4 cellular contexts compared by ENCODE assay signal in genomic region chr3:23583980-23584736, GRCh38.
TF ChIP-seq lines count a peak whose summit lies in the region.

No MANE protein-coding gene starts in this region.

TF ChIP-seq in HepG2, 621 proteins besides CTCF, POLR2A, EP300 and RAD21 (continues in another document):
- no peak for TF ChIP-seq RBFOX2 (IDR thresholded peaks at IDR 0.05; ENCODE audit: low read depth, low read length)
- peak; percentile 32; the same call in 1 of the 2 replicates for TF ChIP-seq MNT (IDR thresholded peaks at IDR 0.05)
- TF ChIP-seq, protein P1, sequence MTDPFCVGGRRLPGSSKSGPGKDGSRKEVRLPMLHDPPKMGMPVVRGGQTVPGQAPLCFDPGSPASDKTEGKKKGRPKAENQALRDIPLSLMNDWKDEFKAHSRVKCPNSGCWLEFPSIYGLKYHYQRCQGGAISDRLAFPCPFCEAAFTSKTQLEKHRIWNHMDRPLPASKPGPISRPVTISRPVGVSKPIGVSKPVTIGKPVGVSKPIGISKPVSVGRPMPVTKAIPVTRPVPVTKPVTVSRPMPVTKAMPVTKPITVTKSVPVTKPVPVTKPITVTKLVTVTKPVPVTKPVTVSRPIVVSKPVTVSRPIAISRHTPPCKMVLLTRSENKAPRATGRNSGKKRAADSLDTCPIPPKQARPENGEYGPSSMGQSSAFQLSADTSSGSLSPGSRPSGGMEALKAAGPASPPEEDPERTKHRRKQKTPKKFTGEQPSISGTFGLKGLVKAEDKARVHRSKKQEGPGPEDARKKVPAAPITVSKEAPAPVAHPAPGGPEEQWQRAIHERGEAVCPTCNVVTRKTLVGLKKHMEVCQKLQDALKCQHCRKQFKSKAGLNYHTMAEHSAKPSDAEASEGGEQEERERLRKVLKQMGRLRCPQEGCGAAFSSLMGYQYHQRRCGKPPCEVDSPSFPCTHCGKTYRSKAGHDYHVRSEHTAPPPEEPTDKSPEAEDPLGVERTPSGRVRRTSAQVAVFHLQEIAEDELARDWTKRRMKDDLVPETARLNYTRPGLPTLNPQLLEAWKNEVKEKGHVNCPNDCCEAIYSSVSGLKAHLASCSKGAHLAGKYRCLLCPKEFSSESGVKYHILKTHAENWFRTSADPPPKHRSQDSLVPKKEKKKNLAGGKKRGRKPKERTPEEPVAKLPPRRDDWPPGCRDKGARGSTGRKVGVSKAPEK (CRISPR knock-in tag; IDR thresholded peaks at IDR 0.05; ENCODE audit: borderline replicate concordance) = no peak
- no peak for TF ChIP-seq TFE3 (CRISPR knock-in tag; IDR thresholded peaks at IDR 0.05)
- TF ChIP-seq RAD51 (IDR thresholded peaks at IDR 0.05; ENCODE audit: borderline replicate concordance) = peak; percentile 54; the same call in 1 of the 2 replicates

TF ChIP-seq in IMR-90, 13 proteins besides CTCF, POLR2A, EP300 and RAD21:
- no peak for TF ChIP-seq NFE2L2 (IDR thresholded peaks at IDR 0.05; ENCODE audit: low read depth, low read length)
- peak; percentile 92 for TF ChIP-seq CEBPB (IDR thresholded peaks at IDR 0.05; ENCODE audit: low read depth, low read length)
- no peak for TF ChIP-seq ELK1 (IDR thresholded peaks at IDR 0.05; ENCODE audit: borderline replicate concordance, low read depth, low read length)

TF ChIP-seq in H1, 55 proteins besides CTCF, POLR2A, EP300 and RAD21:
- TF ChIP-seq CBX5 (IDR thresholded peaks at IDR 0.05; ENCODE audit: low read depth, low read length) (no peak), CEBPB (IDR thresholded peaks at IDR 0.05; ENCODE audit: low read depth, low read length) (peak; percentile 91), TBP (IDR thresholded peaks at IDR 0.05; ENCODE audit: low read depth, low read length) (no peak), USF2 (IDR thresholded peaks at IDR 0.05; ENCODE audit: low read length) (no peak), RNF2 (IDR thresholded peaks at IDR 0.05; ENCODE audit: borderline replicate concordance, low read depth, low read length, missing control alignments, poor library complexity, severe bottlenecking) (no peak), CBX8 (IDR thresholded peaks at IDR 0.05; ENCODE audit: borderline replicate concordance, low read depth, low read length) (no peak)
- TF ChIP-seq, protein P2, sequence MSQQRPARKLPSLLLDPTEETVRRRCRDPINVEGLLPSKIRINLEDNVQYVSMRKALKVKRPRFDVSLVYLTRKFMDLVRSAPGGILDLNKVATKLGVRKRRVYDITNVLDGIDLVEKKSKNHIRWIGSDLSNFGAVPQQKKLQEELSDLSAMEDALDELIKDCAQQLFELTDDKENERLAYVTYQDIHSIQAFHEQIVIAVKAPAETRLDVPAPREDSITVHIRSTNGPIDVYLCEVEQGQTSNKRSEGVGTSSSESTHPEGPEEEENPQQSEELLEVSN (IDR thresholded peaks at IDR 0.05) = no peak

TF ChIP-seq in WTC11, 78 proteins besides CTCF, POLR2A, EP300 and RAD21:
- TF ChIP-seq CBFB (CRISPR knock-in tag; IDR thresholded peaks at IDR 0.05; ENCODE audit: low read depth) = no peak
